8 cellular contexts compared by ENCODE assay signal in genomic region chr11:16791494-16791961, GRCh38. TPM values are rescaled to one million over a fixed set of nuclear protein-coding genes. Genes with fewer than 3 reads are reported as not detected.
DNase-seq lines count a peak whose midpoint lies in the region; ATAC-seq and TF ChIP-seq lines count a peak whose summit lies in the region.

No MANE protein-coding gene starts in this region.

- ATAC-seq in sciatic nerve (peak; percentile 82), GM21526 (IDR thresholded peaks at IDR 0.05; ENCODE audit: low FRiP score, unreplicated experiment) (no peak)

- intact Hi-C loops in sciatic nerve (cut with DNase I) = no loop called here

- peaks cover 15% of the 10 kb centered on the region for H3K4me1 ChIP-seq in SJSA1 (replicated peaks)

- no peak for TF ChIP-seq CTCF in foreskin fibroblast (IDR thresholded peaks at IDR 0.05; ENCODE audit: low read depth, low read length)

- H3K27ac ChIP-seq in SJSA1 = peak overlapping the region; percentile 90

- peak; percentile 54 for DNase-seq in GDM1 (lab: John Stamatoyannopoulos, UW)
- peak; percentile 90 for DNase-seq in SJSA1 (ENCODE audit: low read depth in 1 of 2, low spot score in 2 of 2)
- DNase-seq in foreskin fibroblast = peak; percentile 85 to 91
- no peak for DNase-seq in sciatic nerve (ENCODE audit: low spot score)
- DNase-seq in NCI-H345 (lab: John Stamatoyannopoulos, UW) = no peak
- no peak for DNase-seq in NCI-H2081 (lab: John Stamatoyannopoulos, UW)
- no peak for DNase-seq in NCI-H146 (lab: John Stamatoyannopoulos, UW)

- H3K4me3 ChIP-seq in SJSA1 (no peak overlapping the region), foreskin fibroblast (ENCODE audit: low read depth in 1 of 2, low read length in 2 of 2) (no peak overlapping the region)

- H3K27me3 ChIP-seq in SJSA1 (replicated peaks) = no peaks in the 10 kb centered on the region

- no peaks in the 10 kb centered on the region for H3K9me3 ChIP-seq in SJSA1 (replicated peaks)

- H3K36me3 ChIP-seq in SJSA1 = no peaks in the 10 kb centered on the region

RNA-seq across cellular contexts. Expression of gene C11orf58, which starts 53.1 kb away (rescaled TPM):
- 371 and 395 TPM in 2 replicates for total RNA-seq in SJSA1 (2014; rRNA removed; shearing (Covaris generic))
- total RNA-seq in sciatic nerve = 127 TPM

Comparison
In these comparisons a context has a peak if more than half of its experiments do, and no peak if none do; other contexts are left out.
1. DNase-seq: peak in GDM1 (single experiment), SJSA1 (2 of 2) and foreskin fibroblast (2 of 2); none in sciatic nerve (single experiment), NCI-H345 (single experiment), NCI-H2081 (0 of 2) and NCI-H146 (single experiment).